ENCODE assay signal across 8 cellular contexts in genomic region chr12:123232472-123232806, GRCh38. TPM values are rescaled to one million over a fixed set of nuclear protein-coding genes. Genes with fewer than 3 reads are reported as not detected.
DNase-seq lines count a peak whose midpoint lies in the region; ATAC-seq and TF ChIP-seq lines count a peak whose summit lies in the region.

No MANE protein-coding gene starts in this region.

- TF ChIP-seq CTCF in WI38 (IDR thresholded peaks at IDR 0.05; ENCODE audit: low read depth, low read length) (no peak), heart left ventricle (IDR thresholded peaks at IDR 0.05) (no peak), GM10266 (IDR thresholded peaks at IDR 0.05; ENCODE audit: control insufficient read depth, insufficient read depth, low read depth, missing control alignments) (no peak)

- no peak for TF ChIP-seq POLR2A in heart left ventricle (IDR thresholded peaks at IDR 0.05)

- intact Hi-C loops in heart left ventricle (cut with DNase I), result loop anchor here in 9 of 10 donors (2.0 to 10.0 kb wide), 8 partner anchors 188 to 438 kb away; partner anchors contain the start of genes ARL6IP4 (in 3 of the 9) and OGFOD2 (in 3 of the 9)

- 0 to 1% (median 0%) methylated on average over 15 of the region's 15 CpGs for WGBS in heart left ventricle, 4 donors

- no peaks in the 10 kb centered on the region for H3K27me3 ChIP-seq in heart left ventricle

- ATAC-seq in heart left ventricle, result peak in 2 of 4 donors; percentile 5 to 7

- H3K9me3 ChIP-seq in heart left ventricle, result no peaks in the 10 kb centered on the region

- H3K4me1 ChIP-seq in heart left ventricle, result peaks cover 0 to 63% (median 28%) of the 10 kb centered on the region in 12 donors

- peaks cover 0 to 14% (median 6%) of the 10 kb centered on the region in 9 donors for H3K36me3 ChIP-seq in heart left ventricle

- peak overlapping the region; percentile 70 to 96 (median 91) for H3K27ac ChIP-seq in heart left ventricle

- peak overlapping the region; percentile 96 for H3K4me3 ChIP-seq in WI38 (ENCODE audit: low read depth, low read length)
- peak overlapping the region; percentile 42 to 97 (median 84) for H3K4me3 ChIP-seq in heart left ventricle
- H3K4me3 ChIP-seq in skeletal muscle cell (ENCODE audit: low read depth, low read length), result peak overlapping the region; percentile 96

- DNase-seq in DMS79 (lab: John Stamatoyannopoulos, UW) (peak; percentile 61), DMS79 treated with DMSO at 0.1 percent for 48 hours (lab: John Stamatoyannopoulos, UW) (no peak), heart left ventricle (no peak), skeletal muscle cell (ENCODE audit: low read depth) (peak; percentile 2), NCI-H345 (lab: John Stamatoyannopoulos, UW) (no peak), COR-L47 (lab: John Stamatoyannopoulos, UW) (no peak), GM10266 (ENCODE audit: extremely low spot score) (no peak)

RNA-seq across cellular contexts. Expression of gene MPHOSPH9, which starts 0.5 kb away (rescaled TPM):
- total RNA-seq in heart left ventricle, result 10 to 100 TPM; 17.7 to 32.3 (median 23.4) TPM
- 1 to 10 TPM; 6.0 to 7.1 TPM for polyA plus RNA-seq in heart left ventricle

RNA-seq across cellular contexts. Expression of gene MTRFR, which starts 0.8 kb away (rescaled TPM):
- 10 to 100 TPM in 6 of 9 donors, 1 to 10 TPM in 3; 7.9 to 13.3 (median 11.3) TPM for total RNA-seq in heart left ventricle
- 10 to 100 TPM; 12.4 to 16.0 TPM for polyA plus RNA-seq in heart left ventricle

RNA-seq across cellular contexts. Expression of gene CDK2AP1, which starts 39.2 kb away (rescaled TPM):
- total RNA-seq in heart left ventricle, result 10 to 100 TPM; 56.8 to 96.6 (median 81.9) TPM
- polyA plus RNA-seq in heart left ventricle, result 100 to 1,000 TPM in 1 of 2 donors, 10 to 100 TPM in 1; 81.7 to 186 TPM

Comparison
In these comparisons a context has a peak if more than half of its experiments do, and no peak if none do; other contexts are left out.
1. DNase-seq: peak in DMS79 (single experiment) and skeletal muscle cell (single experiment); none in DMS79 treated with DMSO at 0.1 percent for 48 hours (single experiment), heart left ventricle (0 of 5), NCI-H345 (single experiment), COR-L47 (single experiment) and GM10266 (single experiment).
2. Peak in every context shown above with its lines, with median percentiles within 50 percentile points of each other: H3K4me3 ChIP-seq.